13 cellular contexts compared by ENCODE assay signal in genomic region chr16:5041604-5042133, GRCh38. TPM values are rescaled to one million over a fixed set of nuclear protein-coding genes. Genes with fewer than 3 reads are reported as not detected.
A peak's percentile ranks its signal among the peaks of the same experiment; 100 is the strongest.
DNase-seq lines count a peak whose midpoint lies in the region; ATAC-seq, FAIRE-seq and TF ChIP-seq lines count a peak whose summit lies in the region.
"Had no signal": no experiment of that assay in that cellular context is flagged by ENCODE, and none has a peak within 500 bp of the region (broad histone marks: within the 10 kb centered on the region; RNA-seq: fewer than 3 reads in every experiment).

No MANE protein-coding gene starts in this region.

- H3K9me3 Mint-ChIP-seq in stimulated activated effector memory CD8-positive, alpha-beta T cell treated with anti-CD3 and anti-CD28 coated beads, Interleukin-12 subunit alpha, Interleukin-12 subunit beta, amount 100 ng/mL, for 72 hours: no peaks in the 10 kb centered on the region

- FAIRE-seq in HTR-8/SVneo (lab: Jason Lieb, UNC): no peak

- DNase-seq in EH (ENCODE audit: low read depth) (peak; percentile 48), HTR-8/SVneo (ENCODE audit: insufficient read length, low spot score) (peak; percentile 65), fibroblast of the aortic adventitia (ENCODE audit: low read depth) (peak; percentile 42), middle frontal gyrus (ENCODE audit: extremely low spot score, low spot score) (no peak), GM13977 (ENCODE audit: low spot score) (no peak), substantia nigra (lab: John Stamatoyannopoulos, UW) (no peak)
- DNase-seq in stimulated activated effector memory CD8-positive, alpha-beta T cell treated with anti-CD3 and anti-CD28 coated beads, Interleukin-12 subunit alpha, Interleukin-12 subunit beta, amount 100 ng/mL, for 72 hours (ENCODE audit: low spot score in 2 of 2): no peak
- DNase-seq: NCI-H510A, testis had no signal

- TF ChIP-seq CTCF in fibroblast of the aortic adventitia (IDR thresholded peaks at IDR 0.05; ENCODE audit: insufficient read depth, low read length) (no peak), GM13977 (IDR thresholded peaks at IDR 0.05; ENCODE audit: extremely low read depth, insufficient read depth, missing control alignments) (no peak)

- no peak overlapping the region for H3K27ac ChIP-seq in substantia nigra (ENCODE audit: low read depth, low read length, poor library complexity, severe bottlenecking)
- H3K27ac ChIP-seq: BLaER1 treated with 17β-estradiol and CSF1 and Interleukin-3, amounts not matched to agents 10 nM and 100 nM; cardiac muscle cell; skin epidermis; testis had no signal

- H3K4me3 ChIP-seq in fibroblast of the aortic adventitia (ENCODE audit: low read depth, low read length): no peak overlapping the region
- H3K4me3 ChIP-seq: BLaER1 treated with 17β-estradiol and CSF1 and Interleukin-3, amounts not matched to agents 10 nM and 100 nM; cardiac muscle cell; skin epidermis; testis had no signal

- in situ Hi-C loops in GM13977 (cut with MboI; ENCODE audit: low pct_unique_long_range_greater_than_20kb, low sequenced_read_pairs, unreplicated experiment): no loop called here

- H3K27ac Mint-ChIP-seq in stimulated activated effector memory CD8-positive, alpha-beta T cell treated with anti-CD3 and anti-CD28 coated beads, Interleukin-12 subunit alpha, Interleukin-12 subunit beta, amount 100 ng/mL, for 72 hours: no peak overlapping the region

- no peak overlapping the region for H3K4me3 Mint-ChIP-seq in stimulated activated effector memory CD8-positive, alpha-beta T cell treated with anti-CD3 and anti-CD28 coated beads, Interleukin-12 subunit alpha, Interleukin-12 subunit beta, amount 100 ng/mL, for 72 hours

- ATAC-seq in GM21619 (IDR thresholded peaks at IDR 0.05; ENCODE audit: unreplicated experiment): peak; percentile 80
- ATAC-seq in stimulated activated effector memory CD8-positive, alpha-beta T cell treated with anti-CD3 and anti-CD28 coated beads, Interleukin-12 subunit alpha, Interleukin-12 subunit beta, amount 100 ng/mL, for 72 hours: no peak

- peaks cover 4% of the 10 kb centered on the region for H3K36me3 Mint-ChIP-seq in stimulated activated effector memory CD8-positive, alpha-beta T cell treated with anti-CD3 and anti-CD28 coated beads, Interleukin-12 subunit alpha, Interleukin-12 subunit beta, amount 100 ng/mL, for 72 hours

- peaks cover 8% of the 10 kb centered on the region for H3K4me1 Mint-ChIP-seq in stimulated activated effector memory CD8-positive, alpha-beta T cell treated with anti-CD3 and anti-CD28 coated beads, Interleukin-12 subunit alpha, Interleukin-12 subunit beta, amount 100 ng/mL, for 72 hours

RNA-seq across cellular contexts. Expression of gene NAGPA, which starts 7.9 kb away (rescaled TPM):
- 16.8 and 50.6 TPM in 2 replicates for total RNA-seq in fibroblast of the aortic adventitia (ENCODE audit: low replicate concordance)

RNA-seq across cellular contexts. Expression of gene C16orf89, which starts 24.1 kb away (rescaled TPM):
- 1.6 and 4.6 TPM in 2 replicates for total RNA-seq in fibroblast of the aortic adventitia (ENCODE audit: low replicate concordance)
- total RNA-seq: cardiac muscle cell had no signal

RNA-seq across cellular contexts. Expression of gene ALG1, which starts 30.0 kb away (rescaled TPM):
- total RNA-seq in fibroblast of the aortic adventitia (ENCODE audit: low replicate concordance): 32.9 and 37.7 TPM in 2 replicates

RNA-seq across cellular contexts. Expression of gene EEF2KMT, which starts 55.9 kb away (rescaled TPM):
- 2.2 and 13.1 TPM in 2 replicates for total RNA-seq in fibroblast of the aortic adventitia (ENCODE audit: low replicate concordance)

Comparison
In these comparisons a context has a peak if more than half of its experiments do, and no peak if none do; other contexts are left out.
1. DNase-seq: peak in EH (single experiment), HTR-8/SVneo (single experiment) and fibroblast of the aortic adventitia (single experiment); none in stimulated activated effector memory CD8-positive, alpha-beta T cell treated with anti-CD3 and anti-CD28 coated beads, Interleukin-12 subunit alpha, Interleukin-12 subunit beta, amount 100 ng/mL, for 72 hours (0 of 2), middle frontal gyrus (single experiment), GM13977 (single experiment) and substantia nigra (0 of 49).